18 cellular contexts compared by ENCODE assay signal in genomic region chr2:1755436-1756191, GRCh38. TPM values are rescaled to one million over a fixed set of nuclear protein-coding genes. Genes with fewer than 3 reads are reported as not detected.
DNase-seq lines count a peak whose midpoint lies in the region; ATAC-seq and TF ChIP-seq lines count a peak whose summit lies in the region.
"Had no signal": no experiment of that assay in that cellular context is flagged by ENCODE, and none has a peak within 500 bp of the region (broad histone marks: within the 10 kb centered on the region; RNA-seq: fewer than 3 reads in every experiment).

No MANE protein-coding gene starts in this region.

- no peak for ATAC-seq in lower lobe of right lung
- ATAC-seq: activated T-cell treated with anti-CD3 and anti-CD28 coated beads, Interleukin-2, amount 50 U/mL, for 4 hours; stimulated activated naive CD8-positive, alpha-beta T cell treated with anti-CD3 and anti-CD28 coated beads, Interleukin-15, Interleukin-2, amounts not matched to agents 100 U/mL and 50 U/mL, for 24 hours had no signal

- no peaks in the 10 kb centered on the region for H3K36me3 ChIP-seq in SJSA1
- no peaks in the 10 kb centered on the region for H3K36me3 ChIP-seq in transverse colon
- H3K36me3 ChIP-seq in lower lobe of right lung, result no peaks in the 10 kb centered on the region
- H3K36me3 ChIP-seq: BE2C had no signal

- H3K27ac ChIP-seq in SJSA1, result peak overlapping the region; percentile 68
- H3K27ac ChIP-seq in RWPE1, result no peak overlapping the region
- no peak overlapping the region for H3K27ac ChIP-seq in transverse colon
- H3K27ac ChIP-seq in lower lobe of right lung, result no peak overlapping the region
- H3K27ac ChIP-seq: HL-60, SK-N-MC had no signal

- TF ChIP-seq EP300 in transverse colon (IDR thresholded peaks at IDR 0.05; ENCODE audit: low read depth), result no peak

- CTCF ChIA-PET in RWPE1 (lab: Yijun Ruan, JAX), result interaction anchor here (0.5 kb wide), 1 partner anchor 19 kb away, joined by 3 read pairs; no protein-coding TSS in a partner anchor

- DNase-seq in ELR (ENCODE audit: low read depth) (peak; percentile 76), SJSA1 (ENCODE audit: low read depth in 1 of 2, low spot score in 2 of 2) (peak; percentile 85 to 91), islet precursor cell (peak; percentile 30), pulmonary artery endothelial cell (ENCODE audit: low read depth, low spot score) (peak; percentile 66), RWPE1 (ENCODE audit: low spot score) (no peak), NCI-H2227 treated with DMSO at 0.1 percent for 48 hours (lab: John Stamatoyannopoulos, UW) (no peak), transverse colon (no peak), lower lobe of right lung (no peak)
- DNase-seq: activated CD4-positive, alpha-beta T cell treated with anti-CD3 and anti-CD28 coated beads for 48 hours; activated naive CD8-positive, alpha-beta T cell treated with anti-CD3 and anti-CD28 coated beads for 36 hours; activated T-cell treated with anti-CD3 and anti-CD28 coated beads, Interleukin-2, amount 50 U/mL, for 4 hours; BE2C; caudate nucleus; Karpas-422; NCI-H1417 treated with DMSO at 0.1 percent for 48 hours; stimulated activated naive CD8-positive, alpha-beta T cell treated with anti-CD3 and anti-CD28 coated beads, Interleukin-15, Interleukin-2, amounts not matched to agents 100 U/mL and 50 U/mL, for 24 hours had no signal

- TF ChIP-seq POLR2A in transverse colon (IDR thresholded peaks at IDR 0.05), result no peak

- H3K9me3 ChIP-seq in SJSA1 (replicated peaks) (no peaks in the 10 kb centered on the region), transverse colon (no peaks in the 10 kb centered on the region), lower lobe of right lung (no peaks in the 10 kb centered on the region)
- H3K9me3 ChIP-seq: BE2C had no signal

- POLR2A ChIA-PET in RWPE1 (lab: Yijun Ruan, JAX; ENCODE audit: low non-redundant PET), result no interaction called here

- no peak for TF ChIP-seq CTCF in RWPE1 (conservative IDR thresholded peaks at IDR 0.05; ENCODE audit: low read depth)
- no peak for TF ChIP-seq CTCF in transverse colon (IDR thresholded peaks at IDR 0.05)
- no peak for TF ChIP-seq CTCF in lower lobe of right lung (IDR thresholded peaks at IDR 0.05)

- intact Hi-C loops in transverse colon (cut with DNase I; ENCODE audit: low total_unique reads), result loop anchor here (10.0 kb wide), 1 partner anchor 59 kb away; no protein-coding TSS in a partner anchor
- intact Hi-C loops in lower lobe of right lung (cut with DNase I), result no loop called here

- in situ Hi-C loops in transverse colon (cut with MboI; ENCODE audit: low pct_ligation_motif_present in 1 of 4, low pct_unique_long_range_greater_than_20kb in 1 of 4, low sequenced_read_pairs in 3 of 4), result loop anchor here in 1 of 4 donors (25.0 kb wide), 1 partner anchor 168 kb away; no protein-coding TSS in a partner anchor

- H3K4me1 ChIP-seq in SJSA1 (replicated peaks) (peaks cover 41% of the 10 kb centered on the region), transverse colon (no peaks in the 10 kb centered on the region), lower lobe of right lung (peaks cover 3% of the 10 kb centered on the region)
- H3K4me1 ChIP-seq: BE2C had no signal

- no peaks in the 10 kb centered on the region for H3K27me3 ChIP-seq in SJSA1 (replicated peaks)
- H3K27me3 ChIP-seq in transverse colon, result no peaks in the 10 kb centered on the region
- H3K27me3 ChIP-seq in lower lobe of right lung (ENCODE audit: low read depth), result peaks cover 4% of the 10 kb centered on the region
- H3K27me3 ChIP-seq: BE2C had no signal

- WGBS in transverse colon (ENCODE audit: low coverage in 1 of 2), 2 donors, result 60 to 78% methylated on average over 10 to 18 of the region's 18 CpGs

- H3K4me3 ChIP-seq in SJSA1, result no peak overlapping the region
- no peak overlapping the region for H3K4me3 ChIP-seq in transverse colon
- H3K4me3 ChIP-seq in lower lobe of right lung, result no peak overlapping the region
- H3K4me3 ChIP-seq: SK-N-MC had no signal

RNA-seq across cellular contexts. Expression of gene PXDN, which starts 11.3 kb away (rescaled TPM):
- 199 and 310 TPM in 2 replicates for total RNA-seq in SJSA1 (2014; rRNA removed; shearing (Covaris generic))
- total RNA-seq in pulmonary artery endothelial cell, result 249 and 307 TPM in 2 replicates
- 10 to 100 TPM in 3 of 4 donors, 1 to 10 TPM in 1; 9.0 to 46.2 (median 18.5) TPM for total RNA-seq in transverse colon
- total RNA-seq in lower lobe of right lung, result 36.3 TPM

Comparison
In these comparisons a context has a peak if more than half of its experiments do, and no peak if none do; other contexts are left out.
1. DNase-seq: peak in ELR (single experiment), SJSA1 (2 of 2), islet precursor cell (single experiment) and pulmonary artery endothelial cell (single experiment); none in RWPE1 (single experiment), NCI-H2227 treated with DMSO at 0.1 percent for 48 hours (single experiment), transverse colon (single experiment) and lower lobe of right lung (single experiment).